Comparison of ENCODE assay signal across 12 cellular contexts in genomic region chr2:9779572-9780264, GRCh38.
DNase-seq lines count a peak whose midpoint lies in the region; TF ChIP-seq lines count a peak whose summit lies in the region.
"Had no signal": no experiment of that assay in that cellular context is flagged by ENCODE, and none has a peak within 500 bp of the region (broad histone marks: within the 10 kb centered on the region; RNA-seq: fewer than 3 reads in every experiment).

No MANE protein-coding gene starts in this region.

- peak overlapping the region; percentile 53 for H3K4me3 Mint-ChIP-seq in activated naive CD4-positive, alpha-beta T cell treated with anti-CD3 and anti-CD28 coated beads, Interleukin-2, amount 10 ng/mL, durations not matched to agents 7 days and 5 days

- peak overlapping the region; percentile 93 for H3K27ac Mint-ChIP-seq in activated naive CD4-positive, alpha-beta T cell treated with anti-CD3 and anti-CD28 coated beads, Interleukin-2, amount 10 ng/mL, durations not matched to agents 7 days and 5 days

- H3K9me3 Mint-ChIP-seq in activated naive CD4-positive, alpha-beta T cell treated with anti-CD3 and anti-CD28 coated beads, Interleukin-2, amount 10 ng/mL, durations not matched to agents 7 days and 5 days = no peaks in the 10 kb centered on the region

- POLR2A ChIA-PET in OCI-LY7 (lab: Charles Lee) = no interaction called here
- POLR2A ChIA-PET in GM10248 (lab: Yijun Ruan, JAX) = no interaction called here

- H3K36me3 ChIP-seq in OCI-LY7 (ENCODE audit: insufficient read depth, low read length) = no peaks in the 10 kb centered on the region
- H3K36me3 ChIP-seq: HAP-1 had no signal

- CTCF ChIA-PET in OCI-LY7 (lab: Charles Lee; ENCODE audit: unreplicated experiment) = interaction anchor here (0.5 kb wide), 1 partner anchor 31 kb away, joined by 6 read pairs; no protein-coding TSS in a partner anchor
- CTCF ChIA-PET in activated naive CD4-positive, alpha-beta T cell treated with anti-CD3 and anti-CD28 coated beads, Interleukin-2, amount 10 ng/mL, durations not matched to agents 7 days and 5 days (lab: Charles Lee) = interaction anchor here (0.5 to 3.7 kb wide), 4 partner anchors 9 to 162 kb away, joined by 3 to 28 read pairs (median 6); no protein-coding TSS in a partner anchor
- CTCF ChIA-PET in GM10248 (lab: Yijun Ruan, JAX) = interaction anchor here (1.0 to 5.4 kb wide), 3 partner anchors 10 to 20 kb away, joined by 3 to 32 read pairs (median 5); no protein-coding TSS in a partner anchor

- H3K27ac ChIP-seq in OCI-LY7 (ENCODE audit: low read depth, low read length, poor library complexity, severe bottlenecking) = peak overlapping the region; percentile 33
- H3K27ac ChIP-seq: 22Rv1 had no signal

- DNase-seq in DMS53 (lab: John Stamatoyannopoulos, UW) (peak; percentile 20), DMS53 treated with DMSO at 0.1 percent for 48 hours (lab: John Stamatoyannopoulos, UW; ENCODE audit: unreplicated experiment) (no peak), OCI-LY7 (ENCODE audit: low spot score) (peak; percentile 66), dermis blood vessel endothelial cell (no peak), GM10248 (ENCODE audit: extremely low spot score) (no peak), NCI-H2029 treated with DMSO at 0.1 percent for 48 hours (lab: John Stamatoyannopoulos, UW) (no peak)
- DNase-seq in activated naive CD4-positive, alpha-beta T cell treated with anti-CD3 and anti-CD28 coated beads, Interleukin-2, amount 10 ng/mL, durations not matched to agents 7 days and 5 days = peak; percentile 76
- peak; percentile 31 to 43 for DNase-seq in stimulated activated CD8-positive, alpha-beta memory T cell treated with anti-CD3 and anti-CD28 coated beads, Interleukin-2, amount 100 ng/mL, for 48 hours (ENCODE audit: low read depth in 2 of 2)
- DNase-seq: kidney glomerular epithelial cell, NCI-H82 had no signal

- no TSS peak for BruUV-seq in OCI-LY7 (replicated peaks; lab: Mats Ljungman, UMichigan)

- H4K20me1 ChIP-seq in OCI-LY7 (ENCODE audit: insufficient read depth, low read length) = no peaks in the 10 kb centered on the region

- H3K79me2 ChIP-seq in OCI-LY7 (ENCODE audit: insufficient read depth, low read depth, low read length) = no peaks in the 10 kb centered on the region

- TF ChIP-seq CTCF in OCI-LY7 (conservative IDR thresholded peaks at IDR 0.05; ENCODE audit: low read length) = no peak
- no peak for TF ChIP-seq CTCF in GM10248 (IDR thresholded peaks at IDR 0.05; ENCODE audit: control extremely low read depth, extremely low read depth, low read depth, missing control alignments)

- H3K36me3 Mint-ChIP-seq in activated naive CD4-positive, alpha-beta T cell treated with anti-CD3 and anti-CD28 coated beads, Interleukin-2, amount 10 ng/mL, durations not matched to agents 7 days and 5 days = peaks cover 1% of the 10 kb centered on the region

- intact Hi-C loops in OCI-LY7 (cut with micrococcal nuclease; ENCODE audit: unreplicated experiment) = no loop called here

- H3K27me3 Mint-ChIP-seq in activated naive CD4-positive, alpha-beta T cell treated with anti-CD3 and anti-CD28 coated beads, Interleukin-2, amount 10 ng/mL, durations not matched to agents 7 days and 5 days = peaks cover 18% of the 10 kb centered on the region

- H3K4me1 ChIP-seq in OCI-LY7 (ENCODE audit: insufficient read depth, low read length, poor library complexity, severe bottlenecking) = peaks cover 17% of the 10 kb centered on the region
- H3K4me1 ChIP-seq: HAP-1 had no signal

- H3K4me2 ChIP-seq in OCI-LY7 (ENCODE audit: low read length) = peak overlapping the region; percentile 65

- peak overlapping the region; percentile 80; the same call in 1 of the 2 replicates for H2AFZ ChIP-seq in OCI-LY7 (ENCODE audit: low read length)

- peak overlapping the region; percentile 17 for H3K4me3 ChIP-seq in OCI-LY7 (ENCODE audit: low read depth, low read length, poor library complexity, severe bottlenecking)
- H3K4me3 ChIP-seq: HAP-1 had no signal

- H3K9me2 ChIP-seq in OCI-LY7 (ENCODE audit: insufficient read depth, low read length) = no peaks in the 10 kb centered on the region

- H3K4me1 Mint-ChIP-seq in activated naive CD4-positive, alpha-beta T cell treated with anti-CD3 and anti-CD28 coated beads, Interleukin-2, amount 10 ng/mL, durations not matched to agents 7 days and 5 days = peaks cover 65% of the 10 kb centered on the region

- no peaks in the 10 kb centered on the region for H3K9me3 ChIP-seq in OCI-LY7 (ENCODE audit: low read length)
- H3K9me3 ChIP-seq: HAP-1 had no signal

Comparison
In these comparisons a context has a peak if more than half of its experiments do, and no peak if none do; other contexts are left out.
1. DNase-seq: peak in DMS53 (single experiment), OCI-LY7 (single experiment), activated naive CD4-positive, alpha-beta T cell treated with anti-CD3 and anti-CD28 coated beads, Interleukin-2, amount 10 ng/mL, durations not matched to agents 7 days and 5 days (single experiment) and stimulated activated CD8-positive, alpha-beta memory T cell treated with anti-CD3 and anti-CD28 coated beads, Interleukin-2, amount 100 ng/mL, for 48 hours (2 of 2); none in DMS53 treated with DMSO at 0.1 percent for 48 hours (single experiment), dermis blood vessel endothelial cell (single experiment), GM10248 (single experiment) and NCI-H2029 treated with DMSO at 0.1 percent for 48 hours (single experiment).